1 cellular context compared by ENCODE assay signal in the genomic region with DNA sequence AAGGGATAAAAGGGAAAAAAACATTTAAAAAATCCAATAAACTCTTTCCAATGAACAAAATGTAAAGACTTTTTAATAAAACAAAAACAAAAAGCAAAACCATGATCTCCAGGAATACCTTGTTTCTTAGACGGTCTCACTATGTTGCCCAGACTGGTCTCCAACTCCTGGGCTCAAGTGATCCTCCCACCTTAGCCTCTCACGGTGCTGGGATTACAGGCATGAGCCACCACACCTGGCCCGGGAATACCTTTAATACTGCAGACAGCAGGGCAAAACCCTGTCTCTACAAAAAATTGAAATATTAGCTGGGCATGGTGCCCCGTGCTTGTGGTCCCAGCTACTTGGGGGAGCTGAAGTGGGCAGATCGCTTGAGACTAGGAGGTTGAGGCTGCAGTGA.
TF ChIP-seq lines count a peak whose summit lies in the region.

No MANE protein-coding gene starts in this region.

TF ChIP-seq in HCT116, 20 proteins besides CTCF, POLR2A, EP300 and RAD21:
- TF ChIP-seq FOSL1 (IDR thresholded peaks at IDR 0.05; ENCODE audit: low read depth) (no peak), EGR1 (IDR thresholded peaks at IDR 0.05; ENCODE audit: low read depth) (no peak), EZH2phosphoT487 (IDR thresholded peaks at IDR 0.05; ENCODE audit: borderline replicate concordance) (no peak), YY1 (IDR thresholded peaks at IDR 0.05; ENCODE audit: extremely low read depth, insufficient replicate concordance, low read depth, low read length) (no peak), ZFX (IDR thresholded peaks at IDR 0.05) (no peak), JUND (IDR thresholded peaks at IDR 0.05) (no peak), CBX3 (IDR thresholded peaks at IDR 0.05; ENCODE audit: low read depth) (no peak), TCF7L2 (IDR thresholded peaks at IDR 0.05; ENCODE audit: borderline replicate concordance, extremely low read depth, insufficient read depth, insufficient read length) (no peak), ZNF274 (IDR thresholded peaks at IDR 0.05; ENCODE audit: low read depth, low read length) (no peak), EZH2 (IDR thresholded peaks at IDR 0.05) (no peak)
- TF ChIP-seq, protein P1, sequence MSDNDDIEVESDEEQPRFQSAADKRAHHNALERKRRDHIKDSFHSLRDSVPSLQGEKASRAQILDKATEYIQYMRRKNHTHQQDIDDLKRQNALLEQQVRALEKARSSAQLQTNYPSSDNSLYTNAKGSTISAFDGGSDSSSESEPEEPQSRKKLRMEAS (IDR thresholded peaks at IDR 0.05): no peak
- TF ChIP-seq, protein P2, sequence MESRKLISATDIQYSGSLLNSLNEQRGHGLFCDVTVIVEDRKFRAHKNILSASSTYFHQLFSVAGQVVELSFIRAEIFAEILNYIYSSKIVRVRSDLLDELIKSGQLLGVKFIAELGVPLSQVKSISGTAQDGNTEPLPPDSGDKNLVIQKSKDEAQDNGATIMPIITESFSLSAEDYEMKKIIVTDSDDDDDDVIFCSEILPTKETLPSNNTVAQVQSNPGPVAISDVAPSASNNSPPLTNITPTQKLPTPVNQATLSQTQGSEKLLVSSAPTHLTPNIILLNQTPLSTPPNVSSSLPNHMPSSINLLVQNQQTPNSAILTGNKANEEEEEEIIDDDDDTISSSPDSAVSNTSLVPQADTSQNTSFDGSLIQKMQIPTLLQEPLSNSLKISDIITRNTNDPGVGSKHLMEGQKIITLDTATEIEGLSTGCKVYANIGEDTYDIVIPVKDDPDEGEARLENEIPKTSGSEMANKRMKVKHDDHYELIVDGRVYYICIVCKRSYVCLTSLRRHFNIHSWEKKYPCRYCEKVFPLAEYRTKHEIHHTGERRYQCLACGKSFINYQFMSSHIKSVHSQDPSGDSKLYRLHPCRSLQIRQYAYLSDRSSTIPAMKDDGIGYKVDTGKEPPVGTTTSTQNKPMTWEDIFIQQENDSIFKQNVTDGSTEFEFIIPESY (IDR thresholded peaks at IDR 0.05; ENCODE audit: extremely low read depth, insufficient replicate concordance, low read length): no peak
- TF ChIP-seq, protein P3, sequence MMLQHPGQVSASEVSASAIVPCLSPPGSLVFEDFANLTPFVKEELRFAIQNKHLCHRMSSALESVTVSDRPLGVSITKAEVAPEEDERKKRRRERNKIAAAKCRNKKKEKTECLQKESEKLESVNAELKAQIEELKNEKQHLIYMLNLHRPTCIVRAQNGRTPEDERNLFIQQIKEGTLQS (IDR thresholded peaks at IDR 0.05): no peak
